ENCODE assay signal across 13 cellular contexts in genomic region chr2:241412144-241412543, GRCh38. TPM values are rescaled to one million over a fixed set of nuclear protein-coding genes. Genes with fewer than 3 reads are reported as not detected.
A peak's percentile ranks its signal among the peaks of the same experiment; 100 is the strongest.
DNase-seq lines count a peak whose midpoint lies in the region; ATAC-seq and TF ChIP-seq lines count a peak whose summit lies in the region.
"Had no signal": no experiment of that assay in that cellular context is flagged by ENCODE, and none has a peak within 500 bp of the region (broad histone marks: within the 10 kb centered on the region; RNA-seq: fewer than 3 reads in every experiment).

No MANE protein-coding gene starts in this region.

- H3K36me3 ChIP-seq in brain microvascular endothelial cell (replicated peaks), result peaks cover 11% of the 10 kb centered on the region

- peak overlapping the region; percentile 12 for H3K4me3 Mint-ChIP-seq in osteocyte (ENCODE audit: unreplicated experiment)
- H3K4me3 Mint-ChIP-seq: central memory CD8-positive, alpha-beta T cell had no signal

- H3K27me3 ChIP-seq in brain microvascular endothelial cell (replicated peaks), result no peaks in the 10 kb centered on the region

- peaks cover 21% of the 10 kb centered on the region for H3K4me1 Mint-ChIP-seq in osteocyte (ENCODE audit: unreplicated experiment)
- H3K4me1 Mint-ChIP-seq: central memory CD8-positive, alpha-beta T cell had no signal

- in situ Hi-C loops in brain microvascular endothelial cell (cut with HindIII; ENCODE audit: low pct_ligation_motif_present, low sequenced_read_pairs), result no loop called here

- TF ChIP-seq CTCF in brain microvascular endothelial cell (IDR thresholded peaks at IDR 0.05; ENCODE audit: low read depth, low read length, missing control alignments) (no peak), osteocyte (IDR thresholded peaks at IDR 0.05) (no peak)

- H3K27ac ChIP-seq in brain microvascular endothelial cell, result peak overlapping the region; percentile 85
- H3K27ac ChIP-seq: A549, parathyroid adenoma had no signal

- H3K27ac Mint-ChIP-seq in osteocyte (ENCODE audit: unreplicated experiment), result peak overlapping the region; percentile 95

- peaks cover 40% of the 10 kb centered on the region for H3K36me3 Mint-ChIP-seq in osteocyte (ENCODE audit: unreplicated experiment)

- ATAC-seq in GM18867 (IDR thresholded peaks at IDR 0.05; ENCODE audit: unreplicated experiment), result no peak
- ATAC-seq: A549, GM12878, Panc1 had no signal

- H3K27me3 Mint-ChIP-seq in osteocyte (ENCODE audit: unreplicated experiment), result no peaks in the 10 kb centered on the region
- H3K27me3 Mint-ChIP-seq: central memory CD8-positive, alpha-beta T cell had no signal

- H3K4me3 ChIP-seq in brain microvascular endothelial cell (ENCODE audit: low read depth, low read length), result no peak overlapping the region
- H3K4me3 ChIP-seq: A549, GM12878 had no signal

- DNase-seq in DMS53 (lab: John Stamatoyannopoulos, UW) (peak; percentile 45), DMS53 treated with DMSO at 0.1 percent for 48 hours (lab: John Stamatoyannopoulos, UW; ENCODE audit: unreplicated experiment) (no peak), NCI-H2107 (lab: John Stamatoyannopoulos, UW) (peak; percentile 65), brain microvascular endothelial cell (peak; percentile 98), osteocyte (ENCODE audit: extremely low spot score, unreplicated experiment) (peak; percentile 88), T-helper 2 cell (no peak)
- DNase-seq in activated effector memory CD4-positive, alpha-beta T cell treated with anti-CD3 and anti-CD28 coated beads, Interleukin-2, amount 50 U/mL, for 16 hours, result no peak

- H3K9me3 Mint-ChIP-seq in osteocyte (ENCODE audit: unreplicated experiment), result no peaks in the 10 kb centered on the region
- H3K9me3 Mint-ChIP-seq: central memory CD8-positive, alpha-beta T cell had no signal

RNA-seq across cellular contexts. Expression of gene FARP2, which starts 56.1 kb away (rescaled TPM):
- total RNA-seq in osteocyte, result 54.5 and 70.1 TPM in 2 replicates

Comparison
In these comparisons a context has a peak if more than half of its experiments do, and no peak if none do; other contexts are left out.
1. DNase-seq: peak in DMS53 (single experiment), NCI-H2107 (single experiment), brain microvascular endothelial cell (single experiment) and osteocyte (single experiment); none in DMS53 treated with DMSO at 0.1 percent for 48 hours (single experiment), T-helper 2 cell (0 of 5) and activated effector memory CD4-positive, alpha-beta T cell treated with anti-CD3 and anti-CD28 coated beads, Interleukin-2, amount 50 U/mL, for 16 hours (single experiment).